ENCODE assay signal across 1 cellular context in genomic region chr11:46900091-46900746, GRCh38.
A peak's percentile ranks its signal among the peaks of the same experiment; 100 is the strongest.
TF ChIP-seq lines count a peak whose summit lies in the region.

No MANE protein-coding gene starts in this region.

TF ChIP-seq in K562, 482 proteins besides CTCF, POLR2A, EP300 and RAD21:
- no peak for TF ChIP-seq NKRF (IDR thresholded peaks at IDR 0.05; ENCODE audit: borderline replicate concordance)
- TF ChIP-seq E2F4 (CRISPR knock-in tag; IDR thresholded peaks at IDR 0.05; ENCODE audit: low read depth) = no peak
- TF ChIP-seq CEBPB (tag; IDR thresholded peaks at IDR 0.05) = peak; percentile 56
- peak; percentile 51; the same call in 1 of the 2 replicates for TF ChIP-seq SPI1 (IDR thresholded peaks at IDR 0.05; ENCODE audit: borderline replicate concordance, low read depth, low read length)
- TF ChIP-seq USF2 (CRISPR knock-in tag; IDR thresholded peaks at IDR 0.05) = no peak
- TF ChIP-seq ZFPM2 (CRISPR knock-in tag; IDR thresholded peaks at IDR 0.05) = no peak
